Comparison of ENCODE assay signal across 10 cellular contexts in genomic region chr12:75944905-75945412, GRCh38.
DNase-seq lines count a peak whose midpoint lies in the region; ATAC-seq and TF ChIP-seq lines count a peak whose summit lies in the region.
"Had no signal": no experiment of that assay in that cellular context is flagged by ENCODE, and none has a peak within 500 bp of the region (broad histone marks: within the 10 kb centered on the region; RNA-seq: fewer than 3 reads in every experiment).

No MANE protein-coding gene starts in this region.

- peaks cover 34% of the 10 kb centered on the region for H3K4me1 Mint-ChIP-seq in activated T-cell treated with anti-CD3 and anti-CD28 coated beads, Interleukin-2, amount 50 U/mL, for 72 hours (ENCODE audit: low read depth)
- peaks cover 25% of the 10 kb centered on the region for H3K4me1 Mint-ChIP-seq in activated CD8-positive, alpha-beta T cell treated with anti-CD3 and anti-CD28 coated beads, Interleukin-2, amount 10 ng/mL, durations not matched to agents 7 days and 5 days (ENCODE audit: low read depth)
- H3K4me1 Mint-ChIP-seq in naive thymus-derived CD4-positive, alpha-beta T cell = peaks cover 7 to 28% (median 11%) of the 10 kb centered on the region in 7 donors

- no peak for TF ChIP-seq CTCF in transverse colon (IDR thresholded peaks at IDR 0.05)
- TF ChIP-seq CTCF in sigmoid colon (IDR thresholded peaks at IDR 0.05) = no peak

- POLR2A ChIA-PET in activated CD8-positive, alpha-beta T cell treated with anti-CD3 and anti-CD28 coated beads, Interleukin-2, amount 10 ng/mL, durations not matched to agents 7 days and 5 days (lab: Charles Lee) = interaction anchor here (1.1 to 2.0 kb wide), 5 partner anchors 14 to 614 kb away, joined by 3 to 10 read pairs (median 4); partner anchors contain the start of gene PHLDA1
- POLR2A ChIA-PET in naive thymus-derived CD4-positive, alpha-beta T cell (lab: Charles Lee) = no interaction called here

- WGBS in transverse colon (ENCODE audit: low coverage in 1 of 2), 2 donors = 78 to 87% methylated on average over 3 to 4 of the region's 4 CpGs
- 88 to 90% methylated on average over 4 of the region's 4 CpGs for WGBS in sigmoid colon, 2 donors

- H3K36me3 ChIP-seq in iPS-18a (ENCODE audit: control insufficient read depth, low read depth, low read length) (no peaks in the 10 kb centered on the region), transverse colon (no peaks in the 10 kb centered on the region), sigmoid colon (no peaks in the 10 kb centered on the region)
- no peaks in the 10 kb centered on the region for H3K36me3 ChIP-seq in naive thymus-derived CD4-positive, alpha-beta T cell (ENCODE audit: control insufficient read depth in 2 of 3, insufficient read depth in 3 of 3, low read length in 3 of 3)
- H3K36me3 ChIP-seq: prostate gland had no signal

- H3K9me3 ChIP-seq in iPS-18a (ENCODE audit: control insufficient read depth, low read depth, low read length) (peaks cover 4% of the 10 kb centered on the region), transverse colon (no peaks in the 10 kb centered on the region), sigmoid colon (no peaks in the 10 kb centered on the region)
- H3K9me3 ChIP-seq in naive thymus-derived CD4-positive, alpha-beta T cell (ENCODE audit: control insufficient read depth in 2 of 3, low read length in 3 of 3) = no peaks in the 10 kb centered on the region
- H3K9me3 ChIP-seq: prostate gland had no signal

- H3K36me3 Mint-ChIP-seq in activated T-cell treated with anti-CD3 and anti-CD28 coated beads, Interleukin-2, amount 50 U/mL, for 72 hours (ENCODE audit: insufficient read depth in 2 of 2) = peaks cover 3 to 4% of the 10 kb centered on the region in 2 donors
- peaks cover 3% of the 10 kb centered on the region for H3K36me3 Mint-ChIP-seq in activated CD8-positive, alpha-beta T cell treated with anti-CD3 and anti-CD28 coated beads, Interleukin-2, amount 10 ng/mL, durations not matched to agents 7 days and 5 days (ENCODE audit: low read depth)
- peaks cover 0 to 1% (median 0%) of the 10 kb centered on the region in 5 donors for H3K36me3 Mint-ChIP-seq in naive thymus-derived CD4-positive, alpha-beta T cell

- in situ Hi-C loops in transverse colon (cut with MboI; ENCODE audit: low pct_ligation_motif_present in 1 of 4, low pct_unique_long_range_greater_than_20kb in 1 of 4, low sequenced_read_pairs in 3 of 4) = no loop called here

- no peak for TF ChIP-seq EP300 in transverse colon (IDR thresholded peaks at IDR 0.05; ENCODE audit: low read depth)
- no peak for TF ChIP-seq EP300 in sigmoid colon (IDR thresholded peaks at IDR 0.05)

- intact Hi-C loops in transverse colon (cut with DNase I; ENCODE audit: low total_unique reads) (no loop called here), sigmoid colon (cut with DNase I) (no loop called here)
- intact Hi-C loops in naive thymus-derived CD4-positive, alpha-beta T cell (cut with micrococcal nuclease) = loop anchor here (1.0 to 5.0 kb wide), 7 partner anchors 11 to 434 kb away; partner anchors contain the start of genes PHLDA1 (in 2 of the 2) and KRR1 (in 1 of the 2)

- H3K27me3 ChIP-seq in iPS-18a (ENCODE audit: control insufficient read depth, insufficient read depth, low read length) = no peaks in the 10 kb centered on the region
- H3K27me3 ChIP-seq in transverse colon = no peaks in the 10 kb centered on the region
- no peaks in the 10 kb centered on the region for H3K27me3 ChIP-seq in naive thymus-derived CD4-positive, alpha-beta T cell (ENCODE audit: control insufficient read depth in 2 of 2, insufficient read depth in 2 of 2, low read length in 2 of 2)
- no peaks in the 10 kb centered on the region for H3K27me3 ChIP-seq in sigmoid colon

- ATAC-seq in activated T-cell treated with anti-CD3 and anti-CD28 coated beads, Interleukin-2, amount 50 U/mL, for 72 hours (replicated peaks in 1 of 2) = no peak
- no peak for ATAC-seq in activated CD8-positive, alpha-beta T cell treated with anti-CD3 and anti-CD28 coated beads, Interleukin-2, amount 10 ng/mL, durations not matched to agents 7 days and 5 days
- ATAC-seq in naive thymus-derived CD4-positive, alpha-beta T cell = no peak

- H3K27me3 Mint-ChIP-seq in activated T-cell treated with anti-CD3 and anti-CD28 coated beads, Interleukin-2, amount 50 U/mL, for 72 hours (ENCODE audit: low read depth) = no peaks in the 10 kb centered on the region
- no peaks in the 10 kb centered on the region for H3K27me3 Mint-ChIP-seq in activated CD8-positive, alpha-beta T cell treated with anti-CD3 and anti-CD28 coated beads, Interleukin-2, amount 10 ng/mL, durations not matched to agents 7 days and 5 days (ENCODE audit: low read depth)
- H3K27me3 Mint-ChIP-seq in naive thymus-derived CD4-positive, alpha-beta T cell = no peaks in the 10 kb centered on the region

- CTCF ChIA-PET in activated CD8-positive, alpha-beta T cell treated with anti-CD3 and anti-CD28 coated beads, Interleukin-2, amount 10 ng/mL, durations not matched to agents 7 days and 5 days (lab: Charles Lee) = interaction anchor here (0.9 to 1.4 kb wide), 5 partner anchors 10 to 87 kb away, joined by 3 to 5 read pairs (median 3); partner anchors contain the start of gene PHLDA1
- CTCF ChIA-PET in naive thymus-derived CD4-positive, alpha-beta T cell (lab: Charles Lee) = no interaction called here

- DNase-seq in activated T-cell treated with anti-CD3 and anti-CD28 coated beads, Interleukin-2, amount 50 U/mL, for 72 hours = no peak
- DNase-seq in activated T-cell treated with anti-CD3 and anti-CD28 coated beads for 4 hours (no peak), transverse colon (no peak), A172 (ENCODE audit: low spot score) (no peak), sigmoid colon (no peak)
- no peak for DNase-seq in activated CD8-positive, alpha-beta T cell treated with anti-CD3 and anti-CD28 coated beads, Interleukin-2, amount 10 ng/mL, durations not matched to agents 7 days and 5 days
- no peak for DNase-seq in naive thymus-derived CD4-positive, alpha-beta T cell
- DNase-seq: NCI-H524 treated with DMSO at 0.1 percent for 48 hours had no signal

- H3K4me1 ChIP-seq in iPS-18a (ENCODE audit: control insufficient read depth, low read depth, low read length) (peaks cover 21% of the 10 kb centered on the region), transverse colon (peaks cover 4 to 13% (median 6%) of the 10 kb centered on the region in 4 donors), sigmoid colon (peaks cover 0 to 5% (median 3%) of the 10 kb centered on the region in 4 donors)
- H3K4me1 ChIP-seq in naive thymus-derived CD4-positive, alpha-beta T cell (ENCODE audit: control insufficient read depth in 2 of 2, insufficient read depth in 2 of 2, low read length in 2 of 2) = peaks cover 0 to 16% of the 10 kb centered on the region in 2 donors
- H3K4me1 ChIP-seq: prostate gland had no signal

- H3K4me3 ChIP-seq in iPS-18a (ENCODE audit: low read length) (peak overlapping the region; percentile 35), transverse colon (no peak overlapping the region), sigmoid colon (no peak overlapping the region)
- H3K4me3 ChIP-seq in naive thymus-derived CD4-positive, alpha-beta T cell (ENCODE audit: low read length) = no peak overlapping the region
- H3K4me3 ChIP-seq: prostate gland had no signal

- H3K9ac ChIP-seq in iPS-18a (ENCODE audit: low read length) = peak overlapping the region; percentile 32

- no peak for TF ChIP-seq POLR2A in transverse colon (IDR thresholded peaks at IDR 0.05)
- no peak for TF ChIP-seq POLR2A in sigmoid colon (IDR thresholded peaks at IDR 0.05)

- H3K27ac Mint-ChIP-seq in activated T-cell treated with anti-CD3 and anti-CD28 coated beads, Interleukin-2, amount 50 U/mL, for 72 hours = peak overlapping the region; percentile 98
- H3K27ac Mint-ChIP-seq in activated CD8-positive, alpha-beta T cell treated with anti-CD3 and anti-CD28 coated beads, Interleukin-2, amount 10 ng/mL, durations not matched to agents 7 days and 5 days = peak overlapping the region; percentile 97
- H3K27ac Mint-ChIP-seq in naive thymus-derived CD4-positive, alpha-beta T cell = peak overlapping the region in 3 of 9 donors; percentile 74 to 97 (median 90)

- H3K9me3 Mint-ChIP-seq in activated T-cell treated with anti-CD3 and anti-CD28 coated beads, Interleukin-2, amount 50 U/mL, for 72 hours = peaks cover 0 to 1% of the 10 kb centered on the region in 2 donors
- no peaks in the 10 kb centered on the region for H3K9me3 Mint-ChIP-seq in activated CD8-positive, alpha-beta T cell treated with anti-CD3 and anti-CD28 coated beads, Interleukin-2, amount 10 ng/mL, durations not matched to agents 7 days and 5 days (ENCODE audit: insufficient read depth)
- peaks cover 0 to 5% (median 0%) of the 10 kb centered on the region in 11 donors for H3K9me3 Mint-ChIP-seq in naive thymus-derived CD4-positive, alpha-beta T cell

- H3K27ac ChIP-seq in iPS-18a (ENCODE audit: low read length) = peak overlapping the region; percentile 91
- H3K27ac ChIP-seq in transverse colon = peak overlapping the region; percentile 46 to 75 (median 68)
- H3K27ac ChIP-seq in naive thymus-derived CD4-positive, alpha-beta T cell (ENCODE audit: low read depth, low read length) = no peak overlapping the region
- H3K27ac ChIP-seq in sigmoid colon = no peak overlapping the region
- H3K27ac ChIP-seq: prostate gland had no signal

- peak overlapping the region; percentile 69 to 87 for H3K4me3 Mint-ChIP-seq in activated T-cell treated with anti-CD3 and anti-CD28 coated beads, Interleukin-2, amount 50 U/mL, for 72 hours
- H3K4me3 Mint-ChIP-seq in activated CD8-positive, alpha-beta T cell treated with anti-CD3 and anti-CD28 coated beads, Interleukin-2, amount 10 ng/mL, durations not matched to agents 7 days and 5 days = no peak overlapping the region
- peak overlapping the region in 2 of 10 donors; percentile 61 to 83 for H3K4me3 Mint-ChIP-seq in naive thymus-derived CD4-positive, alpha-beta T cell

Comparison
In these comparisons a context has a peak if more than half of its experiments do, and no peak if none do; other contexts are left out.
1. H3K27ac ChIP-seq: peak in iPS-18a (single experiment) and transverse colon (4 of 4); none in naive thymus-derived CD4-positive, alpha-beta T cell (single experiment) and sigmoid colon (0 of 4).
2. intact Hi-C loops: an anchor here in naive thymus-derived CD4-positive, alpha-beta T cell (1.0 to 5.0 kb wide); none called in transverse colon and sigmoid colon.